ENCODE assay signal across 1 cellular context in the genomic region with DNA sequence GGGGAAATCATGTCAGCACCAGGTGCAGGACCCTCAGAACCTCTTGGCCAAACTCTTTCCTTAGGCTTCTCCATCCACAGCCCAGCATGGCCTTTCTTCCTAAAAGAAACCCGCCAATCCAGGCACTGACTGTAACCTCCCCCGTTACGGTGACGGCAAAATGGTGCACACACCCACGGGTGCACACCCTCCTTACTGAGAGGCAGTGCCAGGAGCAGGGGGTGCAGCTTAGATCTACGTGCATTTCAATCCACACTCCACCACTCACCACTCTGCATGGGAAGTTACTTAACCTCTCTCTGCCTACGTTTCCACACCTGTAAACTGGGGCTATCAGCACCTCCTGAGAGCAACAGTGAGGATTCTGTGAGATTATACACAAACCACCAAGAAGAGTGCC.
TF ChIP-seq lines count a peak whose summit lies in the region.

No MANE protein-coding gene starts in this region.

TF ChIP-seq in K562, 482 proteins besides CTCF, POLR2A, EP300 and RAD21:
- TF ChIP-seq RREB1 (CRISPR knock-in tag; IDR thresholded peaks at IDR 0.05) = no peak
